In the genomic region with DNA sequence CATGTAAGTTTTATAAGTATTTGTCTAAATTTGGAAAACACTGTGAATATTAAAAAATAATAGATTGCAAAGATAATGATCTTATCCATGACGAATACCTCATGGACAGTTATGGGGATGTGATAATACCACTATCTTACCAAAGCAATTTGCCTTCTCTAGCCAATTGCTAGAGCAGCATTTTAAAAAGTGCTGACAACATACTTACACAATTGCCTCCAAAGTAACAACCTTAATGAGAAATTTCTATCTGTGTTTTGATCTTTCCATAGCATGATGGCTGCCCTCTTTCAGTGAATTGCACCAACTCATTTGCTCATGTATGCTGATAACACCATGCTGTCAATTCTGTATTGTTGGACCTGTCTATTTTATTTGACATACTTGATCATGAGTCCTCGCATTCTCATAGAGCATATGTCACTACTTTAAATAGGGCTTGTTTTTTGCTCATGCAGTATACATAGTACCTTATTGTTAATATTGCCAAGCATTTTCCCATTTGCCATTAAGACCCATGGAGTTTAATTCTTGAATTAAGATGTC, we compare ENCODE assay signal across 8 cellular contexts.
"Had no signal": no experiment of that assay in that cellular context is flagged by ENCODE, and none has a peak within 500 bp of the region (broad histone marks: within the 10 kb centered on the region; RNA-seq: fewer than 3 reads in every experiment).

No MANE protein-coding gene starts in this region.

- DNase-seq: GM23248, GOT3, H7, HFFc6, KBM-7 had no signal

- ATAC-seq: HCT116 had no signal

- H3K27ac ChIP-seq: GM23248, HL-60 had no signal

- H3K4me3 ChIP-seq: GM23248, HAP-1 had no signal

- H3K4me1 ChIP-seq: HAP-1 had no signal

- H3K9ac ChIP-seq: GM23248 had no signal

- H2AFZ ChIP-seq: GM23248 had no signal

- H3K36me3 ChIP-seq: HAP-1 had no signal

- H3K9me3 ChIP-seq: HAP-1 had no signal
